Comparison of ENCODE assay signal across 18 cellular contexts in the genomic region with DNA sequence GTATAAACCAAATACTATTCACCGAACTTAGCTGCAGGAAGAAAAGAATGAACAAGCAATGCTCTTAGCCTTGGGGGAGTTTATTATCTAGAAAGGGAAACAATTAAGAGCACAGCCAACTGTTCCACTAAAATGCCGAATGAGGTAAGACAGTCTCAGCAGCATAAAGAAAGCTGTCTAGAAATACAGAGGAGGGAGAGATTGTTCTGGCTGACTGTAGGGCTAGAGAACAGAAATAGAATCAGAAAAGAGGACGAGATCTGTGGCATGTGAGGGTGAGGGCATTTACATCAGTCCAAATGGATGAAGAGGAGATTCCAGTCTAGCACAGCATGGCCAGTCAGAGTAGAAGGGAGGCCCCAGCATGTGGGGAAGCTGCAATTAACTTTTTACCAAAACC. TPM values are rescaled to one million over a fixed set of nuclear protein-coding genes. Genes with fewer than 3 reads are reported as not detected.
DNase-seq lines count a peak whose midpoint lies in the region; ATAC-seq and TF ChIP-seq lines count a peak whose summit lies in the region.
"Had no signal": no experiment of that assay in that cellular context is flagged by ENCODE, and none has a peak within 500 bp of the region (broad histone marks: within the 10 kb centered on the region; RNA-seq: fewer than 3 reads in every experiment).

No MANE protein-coding gene starts in this region.

- H3K9me3 ChIP-seq in heart left ventricle (no peaks in the 10 kb centered on the region), uterus (no peaks in the 10 kb centered on the region)
- H3K9me3 ChIP-seq: Caco-2, MG63 had no signal

- TF ChIP-seq CTCF in brain (conservative IDR thresholded peaks at IDR 0.05): no peak
- TF ChIP-seq CTCF in heart left ventricle (IDR thresholded peaks at IDR 0.05): no peak
- no peak for TF ChIP-seq CTCF in nephron (IDR thresholded peaks at IDR 0.05; ENCODE audit: unreplicated experiment in 3 of 3)
- TF ChIP-seq CTCF in uterus (IDR thresholded peaks at IDR 0.05): no peak

- H3K27me3 ChIP-seq in heart left ventricle (no peaks in the 10 kb centered on the region), uterus (no peaks in the 10 kb centered on the region)
- H3K27me3 ChIP-seq: MG63 had no signal

- no peaks in the 10 kb centered on the region for H3K36me3 Mint-ChIP-seq in brain
- H3K36me3 Mint-ChIP-seq in nephron (ENCODE audit: low read depth): no peaks in the 10 kb centered on the region
- H3K36me3 Mint-ChIP-seq in activated naive CD4-positive, alpha-beta T cell treated with anti-CD3 and anti-CD28 coated beads for 36 hours (ENCODE audit: low read depth): no peaks in the 10 kb centered on the region
- H3K36me3 Mint-ChIP-seq: CD4-positive, CD25-positive, alpha-beta regulatory T cell had no signal

- H3K4me1 ChIP-seq in heart left ventricle (peaks cover 0 to 53% (median 13%) of the 10 kb centered on the region in 12 donors), uterus (no peaks in the 10 kb centered on the region)

- peak overlapping the region in 7 of 12 donors; percentile 20 to 78 (median 62) for H3K27ac ChIP-seq in heart left ventricle
- peak overlapping the region; percentile 28 to 43 for H3K27ac ChIP-seq in uterus

- no peak overlapping the region for H3K4me3 Mint-ChIP-seq in brain
- peak overlapping the region in 1 of 3 experiments; percentile 3 for H3K4me3 Mint-ChIP-seq in nephron
- H3K4me3 Mint-ChIP-seq in activated naive CD4-positive, alpha-beta T cell treated with anti-CD3 and anti-CD28 coated beads for 36 hours: no peak overlapping the region
- H3K4me3 Mint-ChIP-seq: CD4-positive, CD25-positive, alpha-beta regulatory T cell had no signal

- intact Hi-C loops in heart left ventricle (cut with DNase I) (loop anchor here in 7 of 10 donors (2.0 to 5.0 kb wide), 6 partner anchors 34 to 54 kb away; no protein-coding TSS in a partner anchor), uterus (cut with DNase I; ENCODE audit: low total_unique reads) (no loop called here)
- intact Hi-C loops in activated naive CD4-positive, alpha-beta T cell treated with anti-CD3 and anti-CD28 coated beads for 36 hours (cut with micrococcal nuclease): loop anchor here (2.0 kb wide), 1 partner anchor 357 kb away; no protein-coding TSS in a partner anchor

- CTCF ChIA-PET in activated naive CD4-positive, alpha-beta T cell treated with anti-CD3 and anti-CD28 coated beads for 36 hours (lab: Charles Lee): interaction anchor here (0.6 kb wide), 1 partner anchor 373 kb away, joined by 3 read pairs; no protein-coding TSS in a partner anchor

- DNase-seq in heart left ventricle (no peak), uterus (no peak)
- DNase-seq in activated naive CD4-positive, alpha-beta T cell treated with anti-CD3 and anti-CD28 coated beads for 36 hours: no peak
- DNase-seq: ACHN; Caco-2; CD4-positive, CD25-positive, alpha-beta regulatory T cell; EL; MG63; NCI-H1092; NCI-H2081 treated with DMSO at 0.1 percent for 48 hours; NCI-H510A treated with DMSO at 0.1 percent for 48 hours; NCI-H82 had no signal

- TF ChIP-seq POLR2A in heart left ventricle (IDR thresholded peaks at IDR 0.05): no peak
- no peak for TF ChIP-seq POLR2A in uterus (IDR thresholded peaks at IDR 0.05)

- no peaks in the 10 kb centered on the region for H3K27me3 Mint-ChIP-seq in brain
- peaks cover 5% of the 10 kb centered on the region for H3K27me3 Mint-ChIP-seq in nephron (ENCODE audit: low read depth)
- H3K27me3 Mint-ChIP-seq in activated naive CD4-positive, alpha-beta T cell treated with anti-CD3 and anti-CD28 coated beads for 36 hours (ENCODE audit: low read depth): peaks cover 33% of the 10 kb centered on the region

- peaks cover 35% of the 10 kb centered on the region for H3K4me1 Mint-ChIP-seq in brain
- H3K4me1 Mint-ChIP-seq in nephron: peaks cover 58% of the 10 kb centered on the region
- no peaks in the 10 kb centered on the region for H3K4me1 Mint-ChIP-seq in activated naive CD4-positive, alpha-beta T cell treated with anti-CD3 and anti-CD28 coated beads for 36 hours (ENCODE audit: low read depth)
- H3K4me1 Mint-ChIP-seq: CD4-positive, CD25-positive, alpha-beta regulatory T cell had no signal

- 19 to 32% (median 28%) methylated on average over 3 of the region's 3 CpGs for WGBS in heart left ventricle, 4 donors

- ATAC-seq in heart left ventricle (peak; percentile 22 to 72 (median 66)), HG03175 (IDR thresholded peaks at IDR 0.05; ENCODE audit: unreplicated experiment) (no peak), GM21619 (IDR thresholded peaks at IDR 0.05; ENCODE audit: unreplicated experiment) (no peak)
- ATAC-seq: PC-3 had no signal

- H3K27ac Mint-ChIP-seq in brain: peak overlapping the region in 4 of 5 experiments; percentile 2 to 41 (median 8)
- H3K27ac Mint-ChIP-seq in nephron: peak overlapping the region; percentile 10 to 72 (median 28)
- H3K27ac Mint-ChIP-seq in activated naive CD4-positive, alpha-beta T cell treated with anti-CD3 and anti-CD28 coated beads for 36 hours: no peak overlapping the region

- H3K36me3 ChIP-seq in heart left ventricle (no peaks in the 10 kb centered on the region), uterus (no peaks in the 10 kb centered on the region)
- H3K36me3 ChIP-seq: MG63 had no signal

- no peak overlapping the region for H3K4me3 ChIP-seq in heart left ventricle
- H3K4me3 ChIP-seq in uterus: no peak overlapping the region
- H3K4me3 ChIP-seq: MG63 had no signal

- H3K9me3 Mint-ChIP-seq in brain: no peaks in the 10 kb centered on the region
- no peaks in the 10 kb centered on the region for H3K9me3 Mint-ChIP-seq in nephron
- H3K9me3 Mint-ChIP-seq in activated naive CD4-positive, alpha-beta T cell treated with anti-CD3 and anti-CD28 coated beads for 36 hours: no peaks in the 10 kb centered on the region

RNA-seq across cellular contexts. Expression of gene TNFRSF19, which starts 56.8 kb away (rescaled TPM):
- polyA plus RNA-seq in brain (ENCODE audit: insufficient read depth, low read depth, low replicate concordance): 2.6 TPM
- 10 to 100 TPM; 12.0 to 35.7 (median 28.0) TPM for total RNA-seq in heart left ventricle
- polyA plus RNA-seq in heart left ventricle: 10 to 100 TPM in 1 of 2 donors, 1 to 10 TPM in 1; 9.1 to 16.6 TPM
- 10 to 100 TPM in 1 of 4 donors, 1 to 10 TPM in 3; 2.0 to 74.2 (median 4.2) TPM for total RNA-seq in uterus
- total RNA-seq in activated naive CD4-positive, alpha-beta T cell treated with anti-CD3 and anti-CD28 coated beads for 36 hours: not detected
- total RNA-seq: HT-29 had no signal

Comparison
In these comparisons a context has a peak if more than half of its experiments do, and no peak if none do; other contexts are left out.
1. ATAC-seq: peak in heart left ventricle (4 of 4); none in HG03175 (single experiment) and GM21619 (single experiment).